8 cellular contexts compared by ENCODE assay signal in the genomic region with DNA sequence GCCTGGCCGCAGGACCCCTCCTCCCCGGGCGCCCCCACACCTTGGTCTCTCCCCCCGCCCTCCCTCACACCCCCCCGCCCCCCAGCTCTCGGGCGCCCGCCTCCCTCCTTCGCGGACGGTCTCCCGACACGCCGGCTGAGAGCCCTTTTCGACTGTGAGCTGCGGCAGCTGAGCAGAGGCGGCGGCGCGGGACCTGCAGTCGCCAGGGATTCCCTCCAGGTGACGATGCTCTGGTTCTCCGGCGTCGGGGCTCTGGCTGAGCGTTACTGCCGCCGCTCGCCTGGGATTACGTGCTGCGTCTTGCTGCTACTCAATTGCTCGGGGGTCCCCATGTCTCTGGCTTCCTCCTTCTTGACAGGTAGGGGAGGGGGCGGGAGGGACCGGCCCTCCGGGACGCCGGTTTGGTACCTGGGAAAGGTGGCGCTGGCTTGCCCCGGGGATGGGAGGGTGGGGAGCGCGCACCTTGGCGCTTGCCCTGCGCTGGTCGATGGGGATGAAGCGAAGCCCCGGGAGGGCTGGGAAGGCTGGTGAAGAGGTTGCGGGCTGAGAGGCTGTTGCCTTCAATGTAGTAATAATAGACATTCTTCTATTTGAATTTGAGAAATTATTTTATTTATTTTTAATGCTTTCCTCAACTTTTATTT. TPM values are rescaled to one million over a fixed set of nuclear protein-coding genes. Genes with fewer than 3 reads are reported as not detected.
DNase-seq lines count a peak whose midpoint lies in the region; ATAC-seq and TF ChIP-seq lines count a peak whose summit lies in the region.

A gene (plus strand): TSS at position 151 of the 644 bp plus-strand sequence. CDS start 75 bp downstream, at position 226.

- intact Hi-C loops in heart right ventricle (cut with DNase I), result no loop called here
- intact Hi-C loops in posterior cingulate gyrus (cut with DNase I), result loop anchor here (10.0 kb wide), 1 partner anchor 661 kb away; no protein-coding TSS in a partner anchor

- peak within 1 kb of the TSS in 8 of 10 donors; percentile 5 to 73 (median 46) for H3K27ac ChIP-seq in heart right ventricle

- no peaks in the 10 kb centered on the region for H3K36me3 ChIP-seq in heart right ventricle

- WGBS in heart right ventricle, 2 donors, result 5% methylated on average over 33 to 46 of the region's 47 CpGs

- peak within 1 kb of the TSS; percentile 47 to 74 (median 64) for H3K4me3 ChIP-seq in heart right ventricle

- TF ChIP-seq CTCF in heart right ventricle (IDR thresholded peaks at IDR 0.05), result no peak

- peak; percentile 53 for DNase-seq in EH (ENCODE audit: low read depth)
- DNase-seq in NCI-H1092 treated with DMSO at 0.1 percent for 48 hours (lab: John Stamatoyannopoulos, UW), result peak; percentile 76
- peak; percentile 12 for DNase-seq in activated naive CD4-positive, alpha-beta T cell treated with anti-CD3 and anti-CD28 coated beads, Interleukin-2, amount 50 U/mL, for 16 hours
- peak in 1 of 2 donors; percentile 28 for DNase-seq in heart right ventricle
- DNase-seq in posterior cingulate gyrus, result peak in 8 of 10 donors; percentile 23 to 93 (median 59)
- DNase-seq in dedifferentiated amniotic fluid mesenchymal stem cell (ENCODE audit: extremely low spot score), result no peak
- no peak for DNase-seq in RPMI8226

- H3K9me3 ChIP-seq in heart right ventricle, result no peaks in the 10 kb centered on the region

- H3K4me1 ChIP-seq in heart right ventricle, result peaks cover 0 to 20% (median 8%) of the 10 kb centered on the region in 9 donors

- H3K27me3 ChIP-seq in heart right ventricle, result peaks cover 4 to 82% (median 48%) of the 10 kb centered on the region in 7 donors

- peak in 6 of 8 donors; percentile 35 to 46 (median 37) for ATAC-seq in heart right ventricle
- no peak for ATAC-seq in GM19463 (IDR thresholded peaks at IDR 0.05; ENCODE audit: unreplicated experiment)

RNA-seq across cellular contexts. Expression of the gene that starts here (rescaled TPM):
- total RNA-seq in heart right ventricle, result 1 to 10 TPM in 9 of 10 donors, under 1 TPM in 1; 0.70 to 3.9 (median 1.7) TPM
- polyA plus RNA-seq in heart right ventricle, result 1 to 10 TPM in 1 of 2 donors, under 1 TPM in 1; 0.88 to 1.0 TPM

Comparison
In these comparisons a context has a peak if more than half of its experiments do, and no peak if none do; other contexts are left out.
1. DNase-seq: peak in EH (single experiment), NCI-H1092 treated with DMSO at 0.1 percent for 48 hours (single experiment), activated naive CD4-positive, alpha-beta T cell treated with anti-CD3 and anti-CD28 coated beads, Interleukin-2, amount 50 U/mL, for 16 hours (single experiment) and posterior cingulate gyrus (8 of 10); none in dedifferentiated amniotic fluid mesenchymal stem cell (single experiment) and RPMI8226 (single experiment).